8 cellular contexts compared by ENCODE assay signal in genomic region chr12:92403210-92404175, GRCh38.
A peak's percentile ranks its signal among the peaks of the same experiment; 100 is the strongest.
DNase-seq lines count a peak whose midpoint lies in the region; ATAC-seq and TF ChIP-seq lines count a peak whose summit lies in the region.

No MANE protein-coding gene starts in this region.

- TF ChIP-seq CTCF in SU-DHL-6 (IDR thresholded peaks at IDR 0.05; ENCODE audit: insufficient read depth, low read length, poor library complexity, severe bottlenecking) = no peak

- no peaks in the 10 kb centered on the region for H3K36me3 ChIP-seq in SU-DHL-6 (ENCODE audit: low read length)
- H3K36me3 ChIP-seq in thymus (ENCODE audit: control insufficient read depth, insufficient read depth) = no peaks in the 10 kb centered on the region

- H3K27me3 ChIP-seq in SU-DHL-6 (ENCODE audit: low read length) (no peaks in the 10 kb centered on the region), thymus (ENCODE audit: control insufficient read depth, insufficient read depth) (no peaks in the 10 kb centered on the region)

- WGBS in thymus = 21% methylated on average over 3 of the region's 3 CpGs

- H3K9me2 ChIP-seq in SU-DHL-6 (replicated peaks; ENCODE audit: insufficient read depth, low read length) = no peaks in the 10 kb centered on the region

- peak overlapping the region; percentile 80 for H3K27ac ChIP-seq in SU-DHL-6 (ENCODE audit: low read depth, low read length)
- H3K27ac ChIP-seq in thymus (ENCODE audit: low read depth) = peak overlapping the region; percentile 62

- no peaks in the 10 kb centered on the region for H3K9me3 ChIP-seq in SU-DHL-6 (ENCODE audit: insufficient read depth, low read length)
- H3K9me3 ChIP-seq in thymus (ENCODE audit: control insufficient read depth) = no peaks in the 10 kb centered on the region

- peaks cover 14% of the 10 kb centered on the region for H3K4me1 ChIP-seq in thymus (ENCODE audit: control insufficient read depth, insufficient read depth, low read length)

- peak overlapping the region; percentile 44 for H2AFZ ChIP-seq in SU-DHL-6 (ENCODE audit: low read depth, low read length, severe bottlenecking)

- peak overlapping the region; percentile 33 for H3K9ac ChIP-seq in SU-DHL-6 (ENCODE audit: low read length)

- peaks cover 31% of the 10 kb centered on the region for H3F3A ChIP-seq in SU-DHL-6 (ENCODE audit: insufficient read depth)

- no peaks in the 10 kb centered on the region for H3K79me2 ChIP-seq in SU-DHL-6 (ENCODE audit: insufficient read depth, low read length)

- DNase-seq in effector CD8-positive, alpha-beta T cell (lab: John Stamatoyannopoulos, UW) = peak; percentile 14
- DNase-seq in Kasumi-1 (lab: John Stamatoyannopoulos, UW) (no peak), T1000 (lab: John Stamatoyannopoulos, UW) (no peak), amygdala (lab: John Stamatoyannopoulos, UW) (no peak)

- no peaks in the 10 kb centered on the region for H4K20me1 ChIP-seq in SU-DHL-6 (ENCODE audit: low read depth, low read length)

- H3K4me3 ChIP-seq in SU-DHL-6 (ENCODE audit: insufficient read depth, low read length, poor library complexity, severe bottlenecking) (peak overlapping the region; percentile 11), thymus (ENCODE audit: low read length) (no peak overlapping the region)

- H3K4me2 ChIP-seq in SU-DHL-6 (ENCODE audit: low read depth, low read length, poor library complexity, severe bottlenecking) = peak overlapping the region; percentile 70

- peak; percentile 84 for ATAC-seq in GM18511 (IDR thresholded peaks at IDR 0.05; ENCODE audit: unreplicated experiment)
- ATAC-seq in HG02759 (IDR thresholded peaks at IDR 0.05; ENCODE audit: unreplicated experiment) = peak; percentile 88
